28 cellular contexts compared by ENCODE assay signal in genomic region chr12:79891506-79892162, GRCh38. TPM values are rescaled to one million over a fixed set of nuclear protein-coding genes. Genes with fewer than 3 reads are reported as not detected.
DNase-seq lines count a peak whose midpoint lies in the region; ATAC-seq and TF ChIP-seq lines count a peak whose summit lies in the region.
"Had no signal": no experiment of that assay in that cellular context is flagged by ENCODE, and none has a peak within 500 bp of the region (broad histone marks: within the 10 kb centered on the region; RNA-seq: fewer than 3 reads in every experiment).

No MANE protein-coding gene starts in this region.

- CTCF ChIA-PET in CD4-positive, alpha-beta T cell (lab: Charles Lee), result no interaction called here

- H3K9me3 Mint-ChIP-seq in CD4-positive, alpha-beta T cell, result no peaks in the 10 kb centered on the region
- H3K9me3 Mint-ChIP-seq: naive thymus-derived CD8-positive, alpha-beta T cell had no signal

- POLR2A ChIA-PET in CD4-positive, alpha-beta T cell (lab: Charles Lee), result interaction anchor here (0.7 kb wide), 1 partner anchor 13 kb away, joined by 4 read pairs; no protein-coding TSS in a partner anchor

- no peak for TF ChIP-seq CTCF in CD4-positive, alpha-beta T cell (IDR thresholded peaks at IDR 0.05)

- H3K9me3 ChIP-seq in CD4-positive, alpha-beta T cell (ENCODE audit: control insufficient read depth, low read length), result no peaks in the 10 kb centered on the region
- no peaks in the 10 kb centered on the region for H3K9me3 ChIP-seq in T-helper 17 cell (ENCODE audit: control insufficient read depth, low read length, poor library complexity, severe bottlenecking)
- H3K9me3 ChIP-seq: left lung, pancreas, right lobe of liver, thyroid gland had no signal

- no peak for TF ChIP-seq POLR2A in erythroblast (IDR thresholded peaks at IDR 0.05; ENCODE audit: low read length)

- no peak for DNase-seq in CD4-positive, alpha-beta T cell
- DNase-seq in G401 (ENCODE audit: low spot score) (peak; percentile 27), T-helper 17 cell (no peak), erythroblast (lab: John Stamatoyannopoulos, UW) (peak; percentile 7 to 23), retina (no peak), SW480 (ENCODE audit: low spot score) (no peak), DMS53 treated with DMSO at 0.1 percent for 48 hours (lab: John Stamatoyannopoulos, UW; ENCODE audit: unreplicated experiment) (no peak)
- DNase-seq in activated CD8-positive, alpha-beta memory T cell treated with anti-CD3 and anti-CD28 coated beads for 24 hours, result no peak
- DNase-seq: activated CD8-positive, alpha-beta memory T cell treated with anti-CD3 and anti-CD28 coated beads, Interleukin-2, amount 50 U/mL, for 48 hours; activated effector memory CD4-positive, alpha-beta T cell treated with Interleukin-2 at 50 U/mL for 16 hours; effector CD4-positive, alpha-beta T cell; GDM1; H7; Kasumi-1; left lung; naive thymus-derived CD8-positive, alpha-beta T cell; NCI-H1092; NCI-H187 treated with DMSO at 0.1 percent for 48 hours; NCI-H69; pancreas; right lobe of liver; stimulated activated CD4-positive, alpha-beta T cell treated with anti-CD3 and anti-CD28 coated beads, Interleukin-12 subunit alpha, Interleukin-12 subunit beta, amount 100 ng/mL, for 4 hours; stimulated activated CD4-positive, alpha-beta T cell treated with anti-CD3 and anti-CD28 coated beads, Interleukin-4, amount 100 ng/mL, for 4 hours; stimulated activated naive CD4-positive, alpha-beta T cell treated with Interleukin-2 at 50 U/mL for 16 hours; thyroid gland had no signal

- no peaks in the 10 kb centered on the region for H3K27me3 Mint-ChIP-seq in CD4-positive, alpha-beta T cell
- H3K27me3 Mint-ChIP-seq in T-helper 17 cell, result no peaks in the 10 kb centered on the region
- H3K27me3 Mint-ChIP-seq: naive thymus-derived CD8-positive, alpha-beta T cell had no signal

- no peak overlapping the region for H3K27ac ChIP-seq in CD4-positive, alpha-beta T cell (ENCODE audit: low read depth, low read length)
- H3K27ac ChIP-seq: left lung, pancreas, right lobe of liver, RWPE1, thyroid gland had no signal

- peaks cover 81% of the 10 kb centered on the region for H3K4me1 Mint-ChIP-seq in CD4-positive, alpha-beta T cell (ENCODE audit: low read depth)
- peaks cover 53% of the 10 kb centered on the region for H3K4me1 Mint-ChIP-seq in T-helper 17 cell

- in situ Hi-C loops in G401 (cut with HindIII; ENCODE audit: low sequenced_read_pairs), result no loop called here

- no peaks in the 10 kb centered on the region for H3K27me3 ChIP-seq in CD4-positive, alpha-beta T cell (ENCODE audit: control insufficient read depth, insufficient read depth, low read length)
- H3K27me3 ChIP-seq: left lung, pancreas, right lobe of liver, thyroid gland had no signal

- H3K4me3 Mint-ChIP-seq in CD4-positive, alpha-beta T cell, result no peak overlapping the region
- no peak overlapping the region for H3K4me3 Mint-ChIP-seq in T-helper 17 cell
- H3K4me3 Mint-ChIP-seq: brain; CD14-positive monocyte; naive thymus-derived CD8-positive, alpha-beta T cell had no signal

- peak overlapping the region; percentile 4 for H3K27ac Mint-ChIP-seq in CD4-positive, alpha-beta T cell
- H3K27ac Mint-ChIP-seq in T-helper 17 cell, result peak overlapping the region; percentile 43

- ATAC-seq in CD4-positive, alpha-beta T cell (ENCODE audit: poor library complexity), result no peak
- no peak for ATAC-seq in T-helper 17 cell
- ATAC-seq: left lung; naive thymus-derived CD8-positive, alpha-beta T cell; pancreas; right lobe of liver had no signal

- H3K36me3 Mint-ChIP-seq in CD4-positive, alpha-beta T cell (ENCODE audit: low read depth), result peaks cover 17% of the 10 kb centered on the region
- H3K36me3 Mint-ChIP-seq in T-helper 17 cell (ENCODE audit: low read depth), result no peaks in the 10 kb centered on the region

- intact Hi-C loops in CD4-positive, alpha-beta T cell (cut with DNase I, micrococcal nuclease), result loop anchor here in 1 of 2 experiments (5.0 kb wide), 1 partner anchor 36 kb away; no protein-coding TSS in a partner anchor

RNA-seq across cellular contexts. Expression of gene PPP1R12A, which starts 43.3 kb away (rescaled TPM):
- 10 to 100 TPM; 65.6 to 76.4 TPM for total RNA-seq in CD4-positive, alpha-beta T cell
- 45.4 and 57.0 TPM in 2 replicates for total RNA-seq in G401 (2014; rRNA removed; shearing (Covaris generic))
- 100 to 1,000 TPM; 110 to 118 TPM for total RNA-seq in T-helper 17 cell

Comparison
In these comparisons a context has a peak if more than half of its experiments do, and no peak if none do; other contexts are left out.
1. DNase-seq: peak in G401 (single experiment) and erythroblast (2 of 2); none in CD4-positive, alpha-beta T cell (0 of 10), T-helper 17 cell (0 of 3), retina (single experiment), SW480 (single experiment), DMS53 treated with DMSO at 0.1 percent for 48 hours (single experiment) and activated CD8-positive, alpha-beta memory T cell treated with anti-CD3 and anti-CD28 coated beads for 24 hours (single experiment).